In genomic region chr12:131072446-131073230, GRCh38 we compare ENCODE assay signal across 16 cellular contexts.
A peak's percentile ranks its signal among the peaks of the same experiment; 100 is the strongest.
DNase-seq lines count a peak whose midpoint lies in the region; ATAC-seq lines count a peak whose summit lies in the region.
"Had no signal": no experiment of that assay in that cellular context is flagged by ENCODE, and none has a peak within 500 bp of the region (broad histone marks: within the 10 kb centered on the region; RNA-seq: fewer than 3 reads in every experiment).

No MANE protein-coding gene starts in this region.

- ATAC-seq in left cardiac atrium: no peak
- ATAC-seq in stimulated activated naive B cell treated with anti-CD40 and anti-IgM and Interleukin-4, amounts not matched to agents 10 μg/mL and 1 μg/mL and 100 μg/mL, for 72 hours (replicated peaks): no peak
- no peak for ATAC-seq in HG03280 (IDR thresholded peaks at IDR 0.05; ENCODE audit: unreplicated experiment)
- ATAC-seq: GM23338 had no signal

- H3K9me3 Mint-ChIP-seq in stimulated activated naive B cell treated with anti-CD40 and anti-IgM and Interleukin-4, amounts not matched to agents 10 μg/mL and 1 μg/mL and 100 μg/mL, for 72 hours: peaks cover 4% of the 10 kb centered on the region in 2 donors
- no peaks in the 10 kb centered on the region for H3K9me3 Mint-ChIP-seq in activated CD4-positive, alpha-beta memory T cell treated with anti-CD3 and anti-CD28 coated beads, Interleukin-2, amount 10 ng/mL, durations not matched to agents 7 days and 5 days

- intact Hi-C loops in cardiac septum (cut with DNase I) (no loop called here), left cardiac atrium (cut with DNase I) (no loop called here)

- peak overlapping the region; percentile 59 for H3K27ac Mint-ChIP-seq in stimulated activated naive B cell treated with anti-CD40 and anti-IgM and Interleukin-4, amounts not matched to agents 10 μg/mL and 1 μg/mL and 100 μg/mL, for 72 hours
- no peak overlapping the region for H3K27ac Mint-ChIP-seq in activated CD4-positive, alpha-beta memory T cell treated with anti-CD3 and anti-CD28 coated beads, Interleukin-2, amount 10 ng/mL, durations not matched to agents 7 days and 5 days
- H3K27ac Mint-ChIP-seq: CD14-positive monocyte, GM23338 had no signal

- H3K4me3 Mint-ChIP-seq in stimulated activated naive B cell treated with anti-CD40 and anti-IgM and Interleukin-4, amounts not matched to agents 10 μg/mL and 1 μg/mL and 100 μg/mL, for 72 hours: no peak overlapping the region
- H3K4me3 Mint-ChIP-seq in activated CD4-positive, alpha-beta memory T cell treated with anti-CD3 and anti-CD28 coated beads, Interleukin-2, amount 10 ng/mL, durations not matched to agents 7 days and 5 days: no peak overlapping the region
- H3K4me3 Mint-ChIP-seq: CD14-positive monocyte, GM23338 had no signal

- H3K4me1 Mint-ChIP-seq in stimulated activated naive B cell treated with anti-CD40 and anti-IgM and Interleukin-4, amounts not matched to agents 10 μg/mL and 1 μg/mL and 100 μg/mL, for 72 hours: peaks cover 11 to 14% of the 10 kb centered on the region in 2 donors
- H3K4me1 Mint-ChIP-seq in activated CD4-positive, alpha-beta memory T cell treated with anti-CD3 and anti-CD28 coated beads, Interleukin-2, amount 10 ng/mL, durations not matched to agents 7 days and 5 days: no peaks in the 10 kb centered on the region

- CTCF ChIA-PET in activated CD4-positive, alpha-beta memory T cell treated with anti-CD3 and anti-CD28 coated beads, Interleukin-2, amount 10 ng/mL, durations not matched to agents 7 days and 5 days (lab: Charles Lee): no interaction called here

- H3K27me3 Mint-ChIP-seq in stimulated activated naive B cell treated with anti-CD40 and anti-IgM and Interleukin-4, amounts not matched to agents 10 μg/mL and 1 μg/mL and 100 μg/mL, for 72 hours: peaks cover 2 to 4% of the 10 kb centered on the region in 2 donors
- no peaks in the 10 kb centered on the region for H3K27me3 Mint-ChIP-seq in activated CD4-positive, alpha-beta memory T cell treated with anti-CD3 and anti-CD28 coated beads, Interleukin-2, amount 10 ng/mL, durations not matched to agents 7 days and 5 days

- DNase-seq in cardiac septum (ENCODE audit: low spot score) (peak; percentile 54), left cardiac atrium (no peak), islet precursor cell (peak; percentile 51), occipital lobe (lab: John Stamatoyannopoulos, UW) (no peak)
- DNase-seq in stimulated activated naive B cell treated with anti-CD40 and anti-IgM and Interleukin-4, amounts not matched to agents 10 μg/mL and 1 μg/mL and 100 μg/mL, for 72 hours: no peak
- no peak for DNase-seq in activated CD4-positive, alpha-beta memory T cell treated with anti-CD3 and anti-CD28 coated beads, Interleukin-2, amount 10 ng/mL, durations not matched to agents 7 days and 5 days
- DNase-seq: DMS 273 treated with DMSO at 0.1 percent for 48 hours, GF-D8, MV-4-11, NCI-H1417, NCI-H2029 treated with DMSO at 0.1 percent for 48 hours, NCI-H510A, Right ventricle myocardium superior had no signal

- POLR2A ChIA-PET in activated CD4-positive, alpha-beta memory T cell treated with anti-CD3 and anti-CD28 coated beads, Interleukin-2, amount 10 ng/mL, durations not matched to agents 7 days and 5 days (lab: Charles Lee): no interaction called here

- H3K36me3 Mint-ChIP-seq in stimulated activated naive B cell treated with anti-CD40 and anti-IgM and Interleukin-4, amounts not matched to agents 10 μg/mL and 1 μg/mL and 100 μg/mL, for 72 hours: peaks cover 4 to 9% of the 10 kb centered on the region in 2 donors
- no peaks in the 10 kb centered on the region for H3K36me3 Mint-ChIP-seq in activated CD4-positive, alpha-beta memory T cell treated with anti-CD3 and anti-CD28 coated beads, Interleukin-2, amount 10 ng/mL, durations not matched to agents 7 days and 5 days (ENCODE audit: low read depth)
- H3K36me3 Mint-ChIP-seq: CD14-positive monocyte had no signal

Comparison
In these comparisons a context has a peak if more than half of its experiments do, and no peak if none do; other contexts are left out.
1. DNase-seq: peak in cardiac septum (single experiment) and islet precursor cell (single experiment); none in left cardiac atrium (single experiment), stimulated activated naive B cell treated with anti-CD40 and anti-IgM and Interleukin-4, amounts not matched to agents 10 μg/mL and 1 μg/mL and 100 μg/mL, for 72 hours (single experiment), occipital lobe (single experiment) and activated CD4-positive, alpha-beta memory T cell treated with anti-CD3 and anti-CD28 coated beads, Interleukin-2, amount 10 ng/mL, durations not matched to agents 7 days and 5 days (single experiment).